In genomic region chr15:80838666-80839065, GRCh38 we compare ENCODE assay signal across 37 cellular contexts. TPM values are rescaled to one million over a fixed set of nuclear protein-coding genes. Genes with fewer than 3 reads are reported as not detected.
"Had no signal": no experiment of that assay in that cellular context is flagged by ENCODE, and none has a peak within 500 bp of the region (broad histone marks: within the 10 kb centered on the region; RNA-seq: fewer than 3 reads in every experiment).

No MANE protein-coding gene starts in this region.

- ATAC-seq: activated CD8-positive, alpha-beta memory T cell treated with anti-CD3 and anti-CD28 coated beads, Interleukin-2, amount 10 ng/mL, durations not matched to agents 7 days and 5 days; PC-3; Right ventricle myocardium inferior; SK-N-SH treated with all-trans-retinoic acid at 6 μM for 48 hours had no signal

- H3K4me3 Mint-ChIP-seq: activated B cell treated with CpG ODN at 0.5 μM for 24 hours; activated CD4-positive, alpha-beta memory T cell treated with anti-CD3 and anti-CD28 coated beads, Interleukin-2, amount 10 ng/mL, durations not matched to agents 7 days and 5 days; activated CD8-positive, alpha-beta memory T cell treated with anti-CD3 and anti-CD28 coated beads, Interleukin-2, amount 10 ng/mL, durations not matched to agents 7 days and 5 days; activated naive CD8-positive, alpha-beta T cell treated with anti-CD3 and anti-CD28 coated beads for 36 hours had no signal

- H3K27ac ChIP-seq: brain microvascular endothelial cell, RWPE1, VCaP had no signal

- H3K36me3 ChIP-seq: brain microvascular endothelial cell had no signal

- FAIRE-seq: RCC 7860 had no signal

- H3K9me3 Mint-ChIP-seq: activated B cell treated with CpG ODN at 0.5 μM for 24 hours; activated CD4-positive, alpha-beta memory T cell treated with anti-CD3 and anti-CD28 coated beads, Interleukin-2, amount 10 ng/mL, durations not matched to agents 7 days and 5 days; activated naive CD8-positive, alpha-beta T cell treated with anti-CD3 and anti-CD28 coated beads for 36 hours had no signal

- H3K4me3 ChIP-seq: MG63 had no signal

- H3K4me1 Mint-ChIP-seq: activated B cell treated with CpG ODN at 0.5 μM for 24 hours; activated CD4-positive, alpha-beta memory T cell treated with anti-CD3 and anti-CD28 coated beads, Interleukin-2, amount 10 ng/mL, durations not matched to agents 7 days and 5 days; activated CD8-positive, alpha-beta memory T cell treated with anti-CD3 and anti-CD28 coated beads, Interleukin-2, amount 10 ng/mL, durations not matched to agents 7 days and 5 days; activated naive CD8-positive, alpha-beta T cell treated with anti-CD3 and anti-CD28 coated beads for 36 hours had no signal

- H3K27ac Mint-ChIP-seq: activated B cell treated with CpG ODN at 0.5 μM for 24 hours; activated CD4-positive, alpha-beta memory T cell treated with anti-CD3 and anti-CD28 coated beads, Interleukin-2, amount 10 ng/mL, durations not matched to agents 7 days and 5 days; activated CD8-positive, alpha-beta memory T cell treated with anti-CD3 and anti-CD28 coated beads, Interleukin-2, amount 10 ng/mL, durations not matched to agents 7 days and 5 days; activated naive CD8-positive, alpha-beta T cell treated with anti-CD3 and anti-CD28 coated beads for 36 hours had no signal

- DNase-seq: activated B cell treated with CpG ODN at 0.5 μM for 24 hours; activated CD4-positive, alpha-beta memory T cell treated with anti-CD3 and anti-CD28 coated beads, Interleukin-2, amount 10 ng/mL, durations not matched to agents 7 days and 5 days; activated CD4-positive, alpha-beta T cell treated with anti-CD3 and anti-CD28 coated beads for 4 hours; activated CD4-positive, CD25-positive, alpha-beta regulatory T cell treated with anti-CD3 and anti-CD28 coated beads, Interleukin-2, amount 50 U/mL, for 72 hours; activated CD8-positive, alpha-beta memory T cell treated with anti-CD3 and anti-CD28 coated beads for 24 hours; activated CD8-positive, alpha-beta memory T cell treated with anti-CD3 and anti-CD28 coated beads, Interleukin-2, amount 10 ng/mL, durations not matched to agents 7 days and 5 days; activated CD8-positive, alpha-beta memory T cell treated with anti-CD3 and anti-CD28 coated beads, Interleukin-2, amount 50 U/mL, for 48 hours; activated effector memory CD4-positive, alpha-beta T cell treated with Interleukin-2 at 50 U/mL for 16 hours; activated naive CD4-positive, alpha-beta T cell; activated naive CD4-positive, alpha-beta T cell treated with anti-CD3 and anti-CD28 coated beads, Interleukin-2, amount 50 U/mL, for 16 hours; activated naive CD8-positive, alpha-beta T cell treated with anti-CD3 and anti-CD28 coated beads for 36 hours; activated T-cell treated with anti-CD3 and anti-CD28 coated beads, Interleukin-2, amount 50 U/mL, for 48 hours; amniotic stem cell; aorta; brain microvascular endothelial cell; central memory CD4-positive, alpha-beta T cell; Kasumi-1; KG1; MG63; NCI-H1048; NCI-H1105 treated with DMSO at 0.1 percent for 48 hours; NCI-H1436 treated with DMSO at 0.1 percent for 48 hours; NCI-H1694 treated with DMSO at 0.1 percent for 48 hours; NCI-H2029; NCI-H510A; NCI-H526; NCI-H748 treated with DMSO at 0.1 percent for 48 hours; NK-92 treated with Interleukin-12 subunit alpha and Interleukin-12 subunit beta, amount 100 ng/mL, for 24 hours; SIG-M5; T-helper 1 cell; T-helper 9 cell had no signal

- H3K27me3 ChIP-seq: brain microvascular endothelial cell, MG63 had no signal

- H3K36me3 Mint-ChIP-seq: activated CD8-positive, alpha-beta memory T cell treated with anti-CD3 and anti-CD28 coated beads, Interleukin-2, amount 10 ng/mL, durations not matched to agents 7 days and 5 days; activated naive CD8-positive, alpha-beta T cell treated with anti-CD3 and anti-CD28 coated beads for 36 hours had no signal

- H3K9me3 ChIP-seq: MG63 had no signal

RNA-seq across cellular contexts. Expression of gene CEMIP, which starts 59.5 kb away (rescaled TPM):
- total RNA-seq: activated B cell treated with CpG ODN at 0.5 μM for 24 hours; activated CD4-positive, alpha-beta memory T cell treated with anti-CD3 and anti-CD28 coated beads, Interleukin-2, amount 10 ng/mL, durations not matched to agents 7 days and 5 days; activated CD8-positive, alpha-beta memory T cell treated with anti-CD3 and anti-CD28 coated beads, Interleukin-2, amount 10 ng/mL, durations not matched to agents 7 days and 5 days; activated naive CD8-positive, alpha-beta T cell treated with anti-CD3 and anti-CD28 coated beads for 36 hours had no signal
